ENCODE assay signal across 24 cellular contexts in genomic region chr15:92449476-92449875, GRCh38. TPM values are rescaled to one million over a fixed set of nuclear protein-coding genes. Genes with fewer than 3 reads are reported as not detected.
DNase-seq lines count a peak whose midpoint lies in the region; ATAC-seq and TF ChIP-seq lines count a peak whose summit lies in the region.
"Had no signal": no experiment of that assay in that cellular context is flagged by ENCODE, and none has a peak within 500 bp of the region (broad histone marks: within the 10 kb centered on the region; RNA-seq: fewer than 3 reads in every experiment).

No MANE protein-coding gene starts in this region.

- DNase-seq in GM04504 (ENCODE audit: low read depth) (peak; percentile 10), RPMI7951 (ENCODE audit: low read depth) (peak; percentile 86), epithelial cell of esophagus (ENCODE audit: low read depth) (peak; percentile 13), non-pigmented ciliary epithelial cell (ENCODE audit: low read depth) (peak; percentile 11), GM03348 (ENCODE audit: low spot score) (no peak), NCI-H1436 (lab: John Stamatoyannopoulos, UW) (no peak), DMS79 treated with DMSO at 0.1 percent for 48 hours (lab: John Stamatoyannopoulos, UW) (no peak)
- DNase-seq: activated CD4-positive, alpha-beta T cell treated with anti-CD3 and anti-CD28 coated beads, Interleukin-2, amount 10 ng/mL, durations not matched to agents 7 days and 5 days; activated gamma-delta T cell treated with Interleukin-2 at 50 U/mL for 16 hours; activated T-cell treated with anti-CD3 and anti-CD28 coated beads, Interleukin-2, amount 50 U/mL, for 4 hours; CD4-positive, alpha-beta T cell; effector CD4-positive, alpha-beta T cell; Kasumi-1; left lung; mesendoderm; NCI-H1694; OCI-M1; SHP77; T-helper 9 cell; uterus had no signal

- H3K4me3 ChIP-seq in epithelial cell of esophagus (ENCODE audit: low read length): no peak overlapping the region
- H3K4me3 ChIP-seq: HAP-1, hepatocyte, left lung, prostate gland, uterus had no signal

- TF ChIP-seq CTCF in epithelial cell of esophagus (IDR thresholded peaks at IDR 0.05; ENCODE audit: insufficient read depth, low read depth, low read length, missing control alignments): no peak

- no peak for ATAC-seq in HG02588 (IDR thresholded peaks at IDR 0.05; ENCODE audit: unreplicated experiment)
- ATAC-seq: activated T-cell treated with anti-CD3 and anti-CD28 coated beads, Interleukin-2, amount 50 U/mL, for 4 hours; left lung had no signal

RNA-seq across cellular contexts. Expression of gene ST8SIA2, which starts 55.8 kb away (rescaled TPM):
- 15.1 and 20.4 TPM in 2 replicates for total RNA-seq in RPMI7951 (2014; rRNA removed; shearing (Covaris generic))
- total RNA-seq: activated CD4-positive, alpha-beta T cell treated with anti-CD3 and anti-CD28 coated beads, Interleukin-2, amount 10 ng/mL, durations not matched to agents 7 days and 5 days; activated T-cell treated with anti-CD3 and anti-CD28 coated beads, Interleukin-2, amount 50 U/mL, for 4 hours; CD4-positive, alpha-beta T cell had no signal

Comparison
In these comparisons a context has a peak if more than half of its experiments do, and no peak if none do; other contexts are left out.
1. DNase-seq: peak in GM04504 (single experiment), RPMI7951 (single experiment), epithelial cell of esophagus (single experiment) and non-pigmented ciliary epithelial cell (single experiment); none in GM03348 (single experiment), NCI-H1436 (single experiment) and DMS79 treated with DMSO at 0.1 percent for 48 hours (single experiment).